ENCODE assay signal across 21 cellular contexts in the genomic region with DNA sequence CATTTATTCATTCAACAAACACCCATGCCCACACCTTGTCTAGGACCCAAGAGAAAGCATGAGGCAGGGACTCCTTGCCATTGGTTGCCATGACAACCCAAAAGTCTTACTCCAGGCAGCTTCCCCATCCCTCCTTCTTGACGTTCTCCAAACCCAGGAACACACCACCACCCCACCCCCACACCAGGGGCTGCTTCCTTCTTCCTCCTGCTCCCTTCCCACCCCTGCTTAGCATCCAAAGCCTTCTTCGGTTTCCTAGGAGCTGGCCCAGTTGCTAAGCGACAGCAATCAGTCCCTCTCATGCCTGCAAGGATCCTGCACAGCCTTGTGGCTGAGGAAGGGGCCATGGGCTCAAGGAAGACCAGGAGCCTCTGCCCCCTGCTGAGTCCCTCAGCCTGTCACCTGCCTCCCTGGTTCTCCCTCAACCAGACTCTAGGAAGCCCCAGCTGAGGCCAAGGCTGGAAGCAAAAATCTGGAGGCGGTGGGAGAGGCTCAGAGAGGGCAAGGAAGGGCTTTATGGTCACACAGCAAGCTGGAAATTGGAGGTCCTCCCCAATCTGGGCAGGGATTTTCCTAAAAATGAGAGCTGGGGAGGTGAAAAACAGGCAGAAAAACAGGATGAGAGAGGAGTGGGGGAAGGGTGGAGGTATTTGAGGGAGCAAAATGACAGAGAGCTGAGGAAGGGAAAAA. TPM values are rescaled to one million over a fixed set of nuclear protein-coding genes. Genes with fewer than 3 reads are reported as not detected.
DNase-seq lines count a peak whose midpoint lies in the region; ATAC-seq and TF ChIP-seq lines count a peak whose summit lies in the region.
"Had no signal": no experiment of that assay in that cellular context is flagged by ENCODE, and none has a peak within 500 bp of the region (broad histone marks: within the 10 kb centered on the region; RNA-seq: fewer than 3 reads in every experiment).

No MANE protein-coding gene starts in this region.

- H3K27me3 ChIP-seq in OCI-LY1 (ENCODE audit: insufficient read depth, low read length) (no peaks in the 10 kb centered on the region), prostate gland (replicated peaks; ENCODE audit: insufficient read depth) (no peaks in the 10 kb centered on the region)
- H3K27me3 ChIP-seq: Peyer's patch had no signal

- intact Hi-C loops in Right ventricle myocardium superior (cut with DNase I) (no loop called here), left cardiac atrium (cut with DNase I) (no loop called here), head of caudate nucleus (cut with DNase I) (no loop called here), prostate gland (cut with DNase I) (no loop called here)

- peak overlapping the region; percentile 7; the same call in 1 of the 2 replicates for H3K9ac ChIP-seq in OCI-LY1 (ENCODE audit: low read length)

- H3K27ac ChIP-seq in OCI-LY1 (ENCODE audit: low read depth, low read length, poor library complexity, severe bottlenecking): peak overlapping the region; percentile 84
- H3K27ac ChIP-seq in prostate gland: no peak overlapping the region
- H3K27ac ChIP-seq: Peyer's patch, SK-N-MC had no signal

- H2AFZ ChIP-seq in OCI-LY1 (ENCODE audit: low read length): no peak overlapping the region

- TF ChIP-seq CTCF in OCI-LY1 (IDR thresholded peaks at IDR 0.05; ENCODE audit: low read length): no peak
- no peak for TF ChIP-seq CTCF in prostate gland (IDR thresholded peaks at IDR 0.05)

- no peaks in the 10 kb centered on the region for H3F3A ChIP-seq in OCI-LY1 (ENCODE audit: insufficient read depth, low read length)

- ATAC-seq in Right ventricle myocardium superior (ENCODE audit: poor library complexity) (no peak), left cardiac atrium (no peak), HG02642 (IDR thresholded peaks at IDR 0.05; ENCODE audit: poor library complexity, unreplicated experiment) (no peak)

- H3K4me3 ChIP-seq in OCI-LY1 (ENCODE audit: low read depth, low read length, poor library complexity, severe bottlenecking) (no peak overlapping the region), prostate gland (no peak overlapping the region)
- H3K4me3 ChIP-seq: Peyer's patch, SK-N-MC had no signal

- no peak for TF ChIP-seq POLR2A in prostate gland (IDR thresholded peaks at IDR 0.05)

- DNase-seq in Right ventricle myocardium superior: peak; percentile 5
- DNase-seq in left cardiac atrium: no peak
- peak; percentile 50 to 96 (median 82) for DNase-seq in head of caudate nucleus
- DNase-seq in cortex of kidney (lab: John Stamatoyannopoulos, UW): no peak
- DNase-seq in prostate gland (ENCODE audit: low spot score): no peak
- DNase-seq: activated CD4-positive, alpha-beta T cell treated with anti-CD3 and anti-CD28 coated beads for 48 hours; activated effector memory CD4-positive, alpha-beta T cell treated with Interleukin-2 at 50 U/mL for 16 hours; amniotic stem cell; cerebellar nuclear complex; COR-L47; NCI-H1694 treated with DMSO at 0.1 percent for 48 hours; Peyer's patch; small intestine; stimulated activated CD4-positive, alpha-beta T cell treated with anti-CD3 and anti-CD28 coated beads, Interleukin-4, amount 100 ng/mL, for 1 hour had no signal

- H3K36me3 ChIP-seq in OCI-LY1 (ENCODE audit: insufficient read depth, low read length) (peaks cover 87% of the 10 kb centered on the region), prostate gland (no peaks in the 10 kb centered on the region)
- H3K36me3 ChIP-seq: Peyer's patch had no signal

- WGBS in prostate gland: 31% methylated on average over 4 of the region's 4 CpGs

- H3K4me2 ChIP-seq in OCI-LY1 (ENCODE audit: low read length): no peak overlapping the region

- H3K9me3 ChIP-seq in OCI-LY1 (ENCODE audit: low read length): peaks cover 11% of the 10 kb centered on the region
- no peaks in the 10 kb centered on the region for H3K9me3 ChIP-seq in prostate gland
- H3K9me3 ChIP-seq: Peyer's patch had no signal

- H3K79me2 ChIP-seq in OCI-LY1 (ENCODE audit: insufficient read depth, low read length): no peaks in the 10 kb centered on the region

- H4K20me1 ChIP-seq in OCI-LY1 (ENCODE audit: insufficient read depth, low read length): no peaks in the 10 kb centered on the region

- H3K9me2 ChIP-seq in OCI-LY1 (ENCODE audit: low read depth, low read length): no peaks in the 10 kb centered on the region

- H3K4me1 ChIP-seq in OCI-LY1 (ENCODE audit: insufficient read depth, low read length, severe bottlenecking) (peaks cover 35% of the 10 kb centered on the region), prostate gland (replicated peaks) (no peaks in the 10 kb centered on the region)
- H3K4me1 ChIP-seq: Peyer's patch had no signal

RNA-seq across cellular contexts. Expression of gene RASAL1, which starts 15.4 kb away (rescaled TPM):
- not detected for total RNA-seq in Right ventricle myocardium superior
- total RNA-seq in left cardiac atrium: not detected
- total RNA-seq in prostate gland: 1 to 10 TPM; 1.6 to 9.9 TPM
- total RNA-seq: lung microvascular endothelial cell, myocyte had no signal

RNA-seq across cellular contexts. Expression of gene CFAP73, which starts 29.4 kb away (rescaled TPM):
- not detected for total RNA-seq in Right ventricle myocardium superior
- total RNA-seq in left cardiac atrium: not detected
- under 1 TPM in 1 of 2 donors, not detected in 1; 0.57 TPM for total RNA-seq in prostate gland
- total RNA-seq: lung microvascular endothelial cell, myocyte, Peyer's patch, progenitor cell of endocrine pancreas, ureter had no signal

Comparison
In these comparisons a context has a peak if more than half of its experiments do, and no peak if none do; other contexts are left out.
1. DNase-seq: peak in Right ventricle myocardium superior (single experiment) and head of caudate nucleus (42 of 42); none in left cardiac atrium (single experiment), cortex of kidney (single experiment) and prostate gland (single experiment).